Comparison of ENCODE assay signal across 8 cellular contexts in the genomic region with DNA sequence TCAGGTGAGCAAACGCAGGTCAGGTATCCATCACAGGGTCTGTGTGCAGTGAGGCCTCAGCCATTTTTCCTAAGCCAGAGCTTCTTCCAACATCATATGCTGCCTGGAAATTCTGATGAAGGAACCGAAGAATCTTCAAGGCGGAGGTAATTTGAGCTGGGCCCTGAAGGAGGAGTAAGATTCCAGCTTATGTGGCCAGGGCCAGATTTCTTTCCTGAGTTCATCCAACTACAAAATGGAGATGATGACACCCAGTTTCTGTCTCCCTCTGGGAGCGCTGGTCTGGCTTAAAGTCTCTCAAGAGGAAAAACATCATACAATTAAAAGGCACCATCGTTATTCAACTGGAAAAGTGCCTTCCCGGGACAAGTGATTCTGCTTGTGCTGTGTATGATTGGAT. TPM values are rescaled to one million over a fixed set of nuclear protein-coding genes. Genes with fewer than 3 reads are reported as not detected.
DNase-seq lines count a peak whose midpoint lies in the region; ATAC-seq and TF ChIP-seq lines count a peak whose summit lies in the region.

No MANE protein-coding gene starts in this region.

- no peaks in the 10 kb centered on the region for H3K36me3 Mint-ChIP-seq in activated CD4-positive, alpha-beta T cell treated with anti-CD3 and anti-CD28 coated beads for 36 hours (ENCODE audit: low read depth)

- no peak overlapping the region for H3K4me3 Mint-ChIP-seq in activated CD4-positive, alpha-beta T cell treated with anti-CD3 and anti-CD28 coated beads for 36 hours

- H3K9me3 Mint-ChIP-seq in activated CD4-positive, alpha-beta T cell treated with anti-CD3 and anti-CD28 coated beads for 36 hours (ENCODE audit: low read depth) = no peaks in the 10 kb centered on the region

- DNase-seq in ELR (ENCODE audit: low read depth) (peak; percentile 82), RKO (ENCODE audit: low spot score) (peak; percentile 46), fibroblast of pulmonary artery (ENCODE audit: low read depth) (peak; percentile 81), retinal pigment epithelial cell (ENCODE audit: low read depth) (no peak)
- DNase-seq in activated naive CD4-positive, alpha-beta T cell (lab: John Stamatoyannopoulos, UW) = no peak
- no peak for DNase-seq in activated CD4-positive, alpha-beta T cell treated with anti-CD3 and anti-CD28 coated beads for 36 hours

- H3K4me1 Mint-ChIP-seq in activated CD4-positive, alpha-beta T cell treated with anti-CD3 and anti-CD28 coated beads for 36 hours = no peaks in the 10 kb centered on the region

- H3K4me3 ChIP-seq in fibroblast of pulmonary artery (replicated peaks; ENCODE audit: low read depth, low read length) (no peak overlapping the region), retinal pigment epithelial cell (ENCODE audit: low read length) (no peak overlapping the region)

- H3K27me3 Mint-ChIP-seq in activated CD4-positive, alpha-beta T cell treated with anti-CD3 and anti-CD28 coated beads for 36 hours = peaks cover 4% of the 10 kb centered on the region

- ATAC-seq in GM18907 (IDR thresholded peaks at IDR 0.05; ENCODE audit: unreplicated experiment) (no peak), GM18502 (IDR thresholded peaks at IDR 0.05; ENCODE audit: poor library complexity, unreplicated experiment) (no peak)
- ATAC-seq in activated CD4-positive, alpha-beta T cell treated with anti-CD3 and anti-CD28 coated beads for 36 hours = no peak

- no peak overlapping the region for H3K27ac Mint-ChIP-seq in activated CD4-positive, alpha-beta T cell treated with anti-CD3 and anti-CD28 coated beads for 36 hours

- POLR2A ChIA-PET in activated CD4-positive, alpha-beta T cell treated with anti-CD3 and anti-CD28 coated beads for 36 hours (lab: Charles Lee) = no interaction called here

- TF ChIP-seq CTCF in fibroblast of pulmonary artery (IDR thresholded peaks at IDR 0.05; ENCODE audit: low read length, missing control alignments) (peak; percentile 61), retinal pigment epithelial cell (conservative IDR thresholded peaks at IDR 0.05; ENCODE audit: low read depth, low read length) (peak; percentile 67)

- CTCF ChIA-PET in activated CD4-positive, alpha-beta T cell treated with anti-CD3 and anti-CD28 coated beads for 36 hours (lab: Charles Lee) = interaction anchor here (0.6 to 0.9 kb wide), 2 partner anchors 17 to 254 kb away, joined by 3 read pairs; no protein-coding TSS in a partner anchor

- intact Hi-C loops in activated CD4-positive, alpha-beta T cell treated with anti-CD3 and anti-CD28 coated beads for 36 hours (cut with DNase I, micrococcal nuclease) = loop anchor here in 1 of 2 experiments (2.0 kb wide), 1 partner anchor 76 kb away; no protein-coding TSS in a partner anchor

RNA-seq across cellular contexts. Expression of gene MANBAL, which starts 6.9 kb away (rescaled TPM):
- total RNA-seq in activated CD4-positive, alpha-beta T cell treated with anti-CD3 and anti-CD28 coated beads for 36 hours = 10 to 100 TPM; 11.9 to 13.5 TPM

RNA-seq across cellular contexts. Expression of gene GHRH, which starts 20.9 kb away (rescaled TPM):
- total RNA-seq in activated CD4-positive, alpha-beta T cell treated with anti-CD3 and anti-CD28 coated beads for 36 hours = not detected

Comparison
In these comparisons a context has a peak if more than half of its experiments do, and no peak if none do; other contexts are left out.
1. DNase-seq: peak in ELR (single experiment), RKO (single experiment) and fibroblast of pulmonary artery (single experiment); none in retinal pigment epithelial cell (single experiment), activated naive CD4-positive, alpha-beta T cell (0 of 4) and activated CD4-positive, alpha-beta T cell treated with anti-CD3 and anti-CD28 coated beads for 36 hours (single experiment).